Comparison of ENCODE assay signal across 32 cellular contexts in the genomic region with DNA sequence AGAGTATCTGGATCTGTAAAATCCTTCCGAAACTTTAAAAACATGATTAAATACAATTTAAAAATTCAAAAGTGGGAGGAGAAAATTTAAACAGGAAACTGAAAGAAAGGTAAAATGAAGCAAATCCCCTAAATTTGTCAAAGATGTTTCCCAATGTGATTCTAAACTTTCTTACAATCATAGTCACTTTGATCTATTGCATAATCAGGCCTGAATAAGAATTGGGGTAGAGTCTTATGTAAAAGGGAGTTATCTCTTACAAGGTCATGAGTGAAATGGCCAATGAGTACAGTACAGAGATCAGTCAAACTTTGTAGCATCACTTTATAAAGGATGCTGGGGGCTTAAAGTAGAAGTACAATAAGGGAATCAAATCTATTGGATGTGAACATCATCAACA.
"Had no signal": no experiment of that assay in that cellular context is flagged by ENCODE, and none has a peak within 500 bp of the region (broad histone marks: within the 10 kb centered on the region; RNA-seq: fewer than 3 reads in every experiment).

No MANE protein-coding gene starts in this region.

- ATAC-seq: activated naive CD4-positive, alpha-beta T cell treated with anti-CD3 and anti-CD28 coated beads, Interleukin-2, amount 50 U/mL, for 72 hours; activated naive CD8-positive, alpha-beta T cell treated with anti-CD3 and anti-CD28 coated beads, Interleukin-2, amount 50 U/mL, for 24 hours; activated T-cell treated with anti-CD3 and anti-CD28 coated beads, Interleukin-2, amount 50 U/mL, for 72 hours; activated T-helper 17 cell treated with anti-CD3 and anti-CD28 coated beads, Interleukin-2, amount 50 U/mL, for 72 hours; body of pancreas had no signal

- H3K27me3 ChIP-seq: adrenal gland, ascending aorta, body of pancreas, brain microvascular endothelial cell, breast epithelium, cardiac muscle cell had no signal

- H3K4me3 ChIP-seq: adrenal gland, ascending aorta, body of pancreas, breast epithelium, cardiac muscle cell had no signal

- H3K4me1 ChIP-seq: adrenal gland, ascending aorta, body of pancreas, breast epithelium had no signal

- FAIRE-seq: astrocyte, bronchial epithelial cell, colon had no signal

- H3K36me3 ChIP-seq: adrenal gland, ascending aorta, brain microvascular endothelial cell, breast epithelium, cardiac muscle cell had no signal

- H3K27ac ChIP-seq: adrenal gland, ascending aorta, body of pancreas, brain microvascular endothelial cell, breast epithelium, cardiac muscle cell had no signal

- H3K9me3 ChIP-seq: adrenal gland, ascending aorta, body of pancreas, breast epithelium had no signal

- DNase-seq: activated effector memory CD4-positive, alpha-beta T cell treated with anti-CD3 and anti-CD28 coated beads, Interleukin-2, amount 50 U/mL, for 16 hours; activated effector memory CD4-positive, alpha-beta T cell treated with Interleukin-2 at 50 U/mL for 16 hours; activated gamma-delta T cell; activated gamma-delta T cell treated with Interleukin-2 at 50 U/mL for 16 hours; activated naive CD4-positive, alpha-beta T cell; activated naive CD4-positive, alpha-beta T cell treated with anti-CD3 and anti-CD28 coated beads for 36 hours; activated naive CD4-positive, alpha-beta T cell treated with anti-CD3 and anti-CD28 coated beads, Interleukin-2, amount 10 ng/mL, durations not matched to agents 7 days and 5 days; activated naive CD4-positive, alpha-beta T cell treated with Interleukin-2 at 50 U/mL for 16 hours; activated naive CD8-positive, alpha-beta T cell treated with anti-CD3 and anti-CD28 coated beads for 36 hours; activated naive CD8-positive, alpha-beta T cell treated with anti-CD3 and anti-CD28 coated beads, Interleukin-2, amount 10 ng/mL, durations not matched to agents 7 days and 5 days; activated naive CD8-positive, alpha-beta T cell treated with anti-CD3 and anti-CD28 coated beads, Interleukin-2, amount 50 U/mL, for 24 hours; activated T-cell treated with anti-CD3 and anti-CD28 coated beads, Interleukin-2, amount 50 U/mL, for 24 hours; activated T-cell treated with anti-CD3 and anti-CD28 coated beads, Interleukin-2, amount 50 U/mL, for 4 hours; activated T-cell treated with anti-CD3 and anti-CD28 coated beads, Interleukin-2, amount 50 U/mL, for 48 hours; activated T-cell treated with anti-CD3 and anti-CD28 coated beads, Interleukin-2, amount 50 U/mL, for 72 hours; adrenal gland; amniotic stem cell; amygdala; anterior cingulate cortex; aorta; body of pancreas; brain microvascular endothelial cell; central memory CD4-positive, alpha-beta T cell; cerebellar nuclear complex had no signal
